In genomic region chr9:129996161-129996849, GRCh38 we compare ENCODE assay signal across 1 cellular context.
TF ChIP-seq lines count a peak whose summit lies in the region.

No MANE protein-coding gene starts in this region.

TF ChIP-seq in GM12878, 131 proteins besides CTCF, POLR2A, EP300 and RAD21:
- TF ChIP-seq, protein P1, sequence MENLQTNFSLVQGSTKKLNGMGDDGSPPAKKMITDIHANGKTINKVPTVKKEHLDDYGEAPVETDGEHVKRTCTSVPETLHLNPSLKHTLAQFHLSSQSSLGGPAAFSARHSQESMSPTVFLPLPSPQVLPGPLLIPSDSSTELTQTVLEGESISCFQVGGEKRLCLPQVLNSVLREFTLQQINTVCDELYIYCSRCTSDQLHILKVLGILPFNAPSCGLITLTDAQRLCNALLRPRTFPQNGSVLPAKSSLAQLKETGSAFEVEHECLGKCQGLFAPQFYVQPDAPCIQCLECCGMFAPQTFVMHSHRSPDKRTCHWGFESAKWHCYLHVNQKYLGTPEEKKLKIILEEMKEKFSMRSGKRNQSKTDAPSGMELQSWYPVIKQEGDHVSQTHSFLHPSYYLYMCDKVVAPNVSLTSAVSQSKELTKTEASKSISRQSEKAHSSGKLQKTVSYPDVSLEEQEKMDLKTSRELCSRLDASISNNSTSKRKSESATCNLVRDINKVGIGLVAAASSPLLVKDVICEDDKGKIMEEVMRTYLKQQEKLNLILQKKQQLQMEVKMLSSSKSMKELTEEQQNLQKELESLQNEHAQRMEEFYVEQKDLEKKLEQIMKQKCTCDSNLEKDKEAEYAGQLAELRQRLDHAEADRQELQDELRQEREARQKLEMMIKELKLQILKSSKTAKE (IDR thresholded peaks at IDR 0.05; ENCODE audit: low read depth, poor library complexity, severe bottlenecking): no peak
- TF ChIP-seq EZH2 (IDR thresholded peaks at IDR 0.05; ENCODE audit: borderline replicate concordance, control insufficient read depth, low read depth, low read length): no peak
- peak; percentile 59 for TF ChIP-seq POLR2AphosphoS5 (IDR thresholded peaks at IDR 0.05; ENCODE audit: low read length)
- peak; percentile 91 for TF ChIP-seq SPI1 (IDR thresholded peaks at IDR 0.05; ENCODE audit: borderline replicate concordance, insufficient read depth, low read depth, low read length)
- 0 out of 2 replicates have a peak, but pooled peaks have one; percentile 11 for TF ChIP-seq CHD1 (IDR thresholded peaks at IDR 0.05; ENCODE audit: low read depth, low read length)
- TF ChIP-seq POLR2AphosphoS2 (IDR thresholded peaks at IDR 0.05; ENCODE audit: low read depth, low read length): 0 out of 2 replicates have a peak, but pooled peaks have one; percentile 10
- no peak for TF ChIP-seq HCFC1 (IDR thresholded peaks at IDR 0.05; ENCODE audit: low read length)
- 0 out of 2 replicates have a peak, but pooled peaks have one; percentile 37 for TF ChIP-seq BCL11A (IDR thresholded peaks at IDR 0.05; ENCODE audit: low read depth, low read length)
- TF ChIP-seq, protein P2, sequence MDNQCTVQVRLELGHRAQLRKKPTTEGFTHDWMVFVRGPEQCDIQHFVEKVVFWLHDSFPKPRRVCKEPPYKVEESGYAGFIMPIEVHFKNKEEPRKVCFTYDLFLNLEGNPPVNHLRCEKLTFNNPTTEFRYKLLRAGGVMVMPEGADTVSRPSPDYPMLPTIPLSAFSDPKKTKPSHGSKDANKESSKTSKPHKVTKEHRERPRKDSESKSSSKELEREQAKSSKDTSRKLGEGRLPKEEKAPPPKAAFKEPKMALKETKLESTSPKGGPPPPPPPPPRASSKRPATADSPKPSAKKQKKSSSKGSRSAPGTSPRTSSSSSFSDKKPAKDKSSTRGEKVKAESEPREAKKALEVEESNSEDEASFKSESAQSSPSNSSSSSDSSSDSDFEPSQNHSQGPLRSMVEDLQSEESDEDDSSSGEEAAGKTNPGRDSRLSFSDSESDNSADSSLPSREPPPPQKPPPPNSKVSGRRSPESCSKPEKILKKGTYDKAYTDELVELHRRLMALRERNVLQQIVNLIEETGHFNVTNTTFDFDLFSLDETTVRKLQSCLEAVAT (IDR thresholded peaks at IDR 0.05): 0 out of 2 replicates have a peak, but pooled peaks have one; percentile 46
- TF ChIP-seq RB1 (IDR thresholded peaks at IDR 0.05; ENCODE audit: borderline replicate concordance): no peak
- TF ChIP-seq, protein P3, sequence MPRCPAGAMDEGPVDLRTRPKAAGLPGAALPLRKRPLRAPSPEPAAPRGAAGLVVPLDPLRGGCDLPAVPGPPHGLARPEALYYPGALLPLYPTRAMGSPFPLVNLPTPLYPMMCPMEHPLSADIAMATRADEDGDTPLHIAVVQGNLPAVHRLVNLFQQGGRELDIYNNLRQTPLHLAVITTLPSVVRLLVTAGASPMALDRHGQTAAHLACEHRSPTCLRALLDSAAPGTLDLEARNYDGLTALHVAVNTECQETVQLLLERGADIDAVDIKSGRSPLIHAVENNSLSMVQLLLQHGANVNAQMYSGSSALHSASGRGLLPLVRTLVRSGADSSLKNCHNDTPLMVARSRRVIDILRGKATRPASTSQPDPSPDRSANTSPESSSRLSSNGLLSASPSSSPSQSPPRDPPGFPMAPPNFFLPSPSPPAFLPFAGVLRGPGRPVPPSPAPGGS (IDR thresholded peaks at IDR 0.05; ENCODE audit: borderline replicate concordance, insufficient read depth, low read depth, low read length, poor library complexity, severe bottlenecking): peak; percentile 46
- TF ChIP-seq EED (IDR thresholded peaks at IDR 0.05; ENCODE audit: low read depth): peak; percentile 83
